Comparison of ENCODE assay signal across 1 cellular context in genomic region chr2:39919511-39920317, GRCh38.
TF ChIP-seq lines count a peak whose summit lies in the region.

No MANE protein-coding gene starts in this region.

TF ChIP-seq in IMR-90, 13 proteins besides CTCF, POLR2A, EP300 and RAD21:
- no peak for TF ChIP-seq MAZ (IDR thresholded peaks at IDR 0.05; ENCODE audit: borderline replicate concordance, low read depth, low read length)
- no peak for TF ChIP-seq CEBPB (IDR thresholded peaks at IDR 0.05; ENCODE audit: low read depth, low read length)
- no peak for TF ChIP-seq FOS (IDR thresholded peaks at IDR 0.05; ENCODE audit: low read depth, low read length)
- TF ChIP-seq SMC3 (IDR thresholded peaks at IDR 0.05; ENCODE audit: low read depth, low read length) = no peak
- TF ChIP-seq RCOR1 (IDR thresholded peaks at IDR 0.05; ENCODE audit: insufficient replicate concordance, low read length) = no peak
- no peak for TF ChIP-seq RFX5 (IDR thresholded peaks at IDR 0.05; ENCODE audit: low read depth, low read length)
- TF ChIP-seq CHD1 (IDR thresholded peaks at IDR 0.05; ENCODE audit: low read depth, low read length) = no peak
- no peak for TF ChIP-seq ELK1 (IDR thresholded peaks at IDR 0.05; ENCODE audit: borderline replicate concordance, low read depth, low read length)
- no peak for TF ChIP-seq NFE2L2 (IDR thresholded peaks at IDR 0.05; ENCODE audit: low read depth, low read length)
- no peak for TF ChIP-seq USF2 (IDR thresholded peaks at IDR 0.05; ENCODE audit: low read depth, low read length)
- TF ChIP-seq BHLHE40 (IDR thresholded peaks at IDR 0.05; ENCODE audit: low read depth, low read length) = no peak
- TF ChIP-seq MXI1 (IDR thresholded peaks at IDR 0.05; ENCODE audit: borderline replicate concordance, low read depth, low read length) = no peak
- no peak for TF ChIP-seq MAFK (IDR thresholded peaks at IDR 0.05; ENCODE audit: low read depth, low read length)
